Comparison of ENCODE assay signal across 8 cellular contexts in genomic region chr12:53295070-53295890, GRCh38. TPM values are rescaled to one million over a fixed set of nuclear protein-coding genes. Genes with fewer than 3 reads are reported as not detected.
DNase-seq lines count a peak whose midpoint lies in the region; ATAC-seq and TF ChIP-seq lines count a peak whose summit lies in the region.

PFDN5 (plus strand) TSS chr12:53295542; CDS start chr12:53295568, 26 bp downstream.

- H3K27ac ChIP-seq in DOHH2 (ENCODE audit: low read depth, low read length) (peak within 1 kb of the TSS; percentile 53), GM23338 (ENCODE audit: low read depth) (peak within 1 kb of the TSS; percentile 80; the same call in 1 of the 2 replicates), RWPE2 (ENCODE audit: poor library complexity, severe bottlenecking) (peak within 1 kb of the TSS; percentile 42)

- H3K4me3 Mint-ChIP-seq in GM23338, result peak within 1 kb of the TSS; percentile 99
- peak within 1 kb of the TSS; percentile 98 for H3K4me3 Mint-ChIP-seq in activated T-helper 2 cell treated with anti-CD3 and anti-CD28 coated beads, Interferon-gamma antibody, Interleukin-2, Interleukin-4, amounts not matched to agents 10 μg/mL and 5 μg/mL and 100 μg/mL, durations not matched to agents 14 hours and 24 hours and 36 hours (ENCODE audit: low read depth)
- H3K4me3 Mint-ChIP-seq in natural killer cell treated with Interleukin-12 subunit alpha and Interleukin-12 subunit beta and Interleukin-15 and Interleukin-18, amount 100 ng/mL, for 72 hours, result peak within 1 kb of the TSS; percentile 97

- H3K27me3 Mint-ChIP-seq in GM23338 (ENCODE audit: insufficient read depth, low read depth, poor library complexity), result peaks cover 13% of the 10 kb centered on the region
- H3K27me3 Mint-ChIP-seq in activated T-helper 2 cell treated with anti-CD3 and anti-CD28 coated beads, Interferon-gamma antibody, Interleukin-2, Interleukin-4, amounts not matched to agents 10 μg/mL and 5 μg/mL and 100 μg/mL, durations not matched to agents 14 hours and 24 hours and 36 hours (ENCODE audit: low read depth), result no peaks in the 10 kb centered on the region
- H3K27me3 Mint-ChIP-seq in natural killer cell treated with Interleukin-12 subunit alpha and Interleukin-12 subunit beta and Interleukin-15 and Interleukin-18, amount 100 ng/mL, for 72 hours, result no peaks in the 10 kb centered on the region

- H3K27me3 ChIP-seq in DOHH2 (ENCODE audit: control insufficient read depth, low read length) (no peaks in the 10 kb centered on the region), GM23338 (ENCODE audit: insufficient read depth) (no peaks in the 10 kb centered on the region), RWPE2 (ENCODE audit: insufficient read depth, poor library complexity, severe bottlenecking) (no peaks in the 10 kb centered on the region)

- H3K9me3 Mint-ChIP-seq in GM23338, result no peaks in the 10 kb centered on the region
- H3K9me3 Mint-ChIP-seq in activated T-helper 2 cell treated with anti-CD3 and anti-CD28 coated beads, Interferon-gamma antibody, Interleukin-2, Interleukin-4, amounts not matched to agents 10 μg/mL and 5 μg/mL and 100 μg/mL, durations not matched to agents 14 hours and 24 hours and 36 hours, result no peaks in the 10 kb centered on the region
- H3K9me3 Mint-ChIP-seq in natural killer cell treated with Interleukin-12 subunit alpha and Interleukin-12 subunit beta and Interleukin-15 and Interleukin-18, amount 100 ng/mL, for 72 hours, result no peaks in the 10 kb centered on the region

- peaks cover 20% of the 10 kb centered on the region for H3K4me1 Mint-ChIP-seq in GM23338
- peaks cover 40% of the 10 kb centered on the region for H3K4me1 Mint-ChIP-seq in activated T-helper 2 cell treated with anti-CD3 and anti-CD28 coated beads, Interferon-gamma antibody, Interleukin-2, Interleukin-4, amounts not matched to agents 10 μg/mL and 5 μg/mL and 100 μg/mL, durations not matched to agents 14 hours and 24 hours and 36 hours (ENCODE audit: low read depth)
- peaks cover 44% of the 10 kb centered on the region in 2 donors for H3K4me1 Mint-ChIP-seq in natural killer cell treated with Interleukin-12 subunit alpha and Interleukin-12 subunit beta and Interleukin-15 and Interleukin-18, amount 100 ng/mL, for 72 hours (ENCODE audit: low read depth in 2 of 2)

- TF ChIP-seq CTCF in DOHH2 (IDR thresholded peaks at IDR 0.05; ENCODE audit: low read depth, low read length, poor library complexity, severe bottlenecking) (no peak), GM23338 (conservative IDR thresholded peaks at IDR 0.05; ENCODE audit: low read depth in 2 of 2) (no peak), RWPE2 (IDR thresholded peaks at IDR 0.05; ENCODE audit: poor library complexity, severe bottlenecking) (no peak), fibroblast of pulmonary artery (IDR thresholded peaks at IDR 0.05; ENCODE audit: low read length, missing control alignments) (peak; percentile 7)

- intact Hi-C loops in activated T-helper 2 cell treated with anti-CD3 and anti-CD28 coated beads, Interferon-gamma antibody, Interleukin-2, Interleukin-4, amounts not matched to agents 10 μg/mL and 5 μg/mL and 100 μg/mL, durations not matched to agents 14 hours and 24 hours and 36 hours (cut with micrococcal nuclease), result loop anchor here (1.0 to 5.0 kb wide), 5 partner anchors 26 to 87 kb away; partner anchors contain the start of genes AAAS, ESPL1 and SP1

- H3K4me3 ChIP-seq in DOHH2 (ENCODE audit: low read length), result peak within 1 kb of the TSS; percentile 97
- peak within 1 kb of the TSS; percentile 97 for H3K4me3 ChIP-seq in GM23338
- peak within 1 kb of the TSS; percentile 55 for H3K4me3 ChIP-seq in RWPE2 (ENCODE audit: severe bottlenecking)
- H3K4me3 ChIP-seq in fibroblast of pulmonary artery (replicated peaks; ENCODE audit: low read depth, low read length), result peak within 1 kb of the TSS; percentile 68

- peak; percentile 93 for DNase-seq in GM23338 (ENCODE audit: low spot score)
- DNase-seq in LHCN-M2 (ENCODE audit: low read depth), result peak; percentile 86
- peak; percentile 81 for DNase-seq in RWPE2 (ENCODE audit: low spot score)
- peak; percentile 86 for DNase-seq in activated T-helper 2 cell treated with anti-CD3 and anti-CD28 coated beads, Interferon-gamma antibody, Interleukin-2, Interleukin-4, amounts not matched to agents 10 μg/mL and 5 μg/mL and 100 μg/mL, durations not matched to agents 14 hours and 24 hours and 36 hours (ENCODE audit: low spot score)
- DNase-seq in fibroblast of pulmonary artery (ENCODE audit: low read depth), result peak; percentile 95
- DNase-seq in natural killer cell treated with Interleukin-12 subunit alpha and Interleukin-12 subunit beta and Interleukin-15 and Interleukin-18, amount 100 ng/mL, for 72 hours (ENCODE audit: low spot score), result peak; percentile 91
- peak; percentile 87 for DNase-seq in stimulated activated naive CD8-positive, alpha-beta T cell treated with anti-CD3 and anti-CD28 coated beads, Interleukin-15, Interleukin-2, amounts not matched to agents 100 U/mL and 50 U/mL, for 24 hours

- H3K36me3 ChIP-seq in DOHH2 (ENCODE audit: control insufficient read depth, low read length), result peaks cover 74% of the 10 kb centered on the region
- H3K36me3 ChIP-seq in GM23338 (ENCODE audit: insufficient read depth), result 0 out of 2 replicates have a peak, but pooled peaks cover 6% of the 10 kb centered on the region
- H3K36me3 ChIP-seq in RWPE2 (ENCODE audit: low read depth), result peaks cover 45% of the 10 kb centered on the region

- no peaks in the 10 kb centered on the region for H4K20me1 ChIP-seq in DOHH2 (ENCODE audit: control insufficient read depth, insufficient read depth, low read depth, low read length)
- no peaks in the 10 kb centered on the region; the same call in none of the 2 replicates for H4K20me1 ChIP-seq in GM23338 (replicated peaks; ENCODE audit: insufficient read depth)

- H3K9me3 ChIP-seq in DOHH2 (ENCODE audit: control insufficient read depth, insufficient read depth, low read length) (no peaks in the 10 kb centered on the region), RWPE2 (ENCODE audit: severe bottlenecking) (no peaks in the 10 kb centered on the region)

- H3K36me3 Mint-ChIP-seq in GM23338 (ENCODE audit: low read depth), result peaks cover 60% of the 10 kb centered on the region
- peaks cover 89% of the 10 kb centered on the region for H3K36me3 Mint-ChIP-seq in activated T-helper 2 cell treated with anti-CD3 and anti-CD28 coated beads, Interferon-gamma antibody, Interleukin-2, Interleukin-4, amounts not matched to agents 10 μg/mL and 5 μg/mL and 100 μg/mL, durations not matched to agents 14 hours and 24 hours and 36 hours (ENCODE audit: low read depth)
- peaks cover 14% of the 10 kb centered on the region for H3K36me3 Mint-ChIP-seq in natural killer cell treated with Interleukin-12 subunit alpha and Interleukin-12 subunit beta and Interleukin-15 and Interleukin-18, amount 100 ng/mL, for 72 hours

- peak within 1 kb of the TSS; percentile 98 for H3K27ac Mint-ChIP-seq in GM23338
- peak within 1 kb of the TSS; percentile 92 for H3K27ac Mint-ChIP-seq in activated T-helper 2 cell treated with anti-CD3 and anti-CD28 coated beads, Interferon-gamma antibody, Interleukin-2, Interleukin-4, amounts not matched to agents 10 μg/mL and 5 μg/mL and 100 μg/mL, durations not matched to agents 14 hours and 24 hours and 36 hours
- peak within 1 kb of the TSS; percentile 86 to 97 for H3K27ac Mint-ChIP-seq in natural killer cell treated with Interleukin-12 subunit alpha and Interleukin-12 subunit beta and Interleukin-15 and Interleukin-18, amount 100 ng/mL, for 72 hours

- H3F3A ChIP-seq in DOHH2 (ENCODE audit: control insufficient read depth, insufficient read depth) (peaks cover 19% of the 10 kb centered on the region), GM23338 (replicated peaks; ENCODE audit: low read depth) (peaks cover 38% of the 10 kb centered on the region)

- H3K4me1 ChIP-seq in DOHH2 (ENCODE audit: control insufficient read depth, low read length) (peaks cover 32% of the 10 kb centered on the region), GM23338 (ENCODE audit: insufficient read depth) (peaks cover 9% of the 10 kb centered on the region; the same call in 1 of the 2 replicates), RWPE2 (ENCODE audit: insufficient read depth, poor library complexity, severe bottlenecking) (peaks cover 8% of the 10 kb centered on the region)

- ATAC-seq in GM23338 (peak; percentile 85), RWPE2 (ENCODE audit: low read depth) (peak; percentile 90)
- peak; percentile 94 for ATAC-seq in natural killer cell treated with Interleukin-12 subunit alpha and Interleukin-12 subunit beta and Interleukin-15 and Interleukin-18, amount 100 ng/mL, for 72 hours
- ATAC-seq in stimulated activated naive CD8-positive, alpha-beta T cell treated with anti-CD3 and anti-CD28 coated beads, Interleukin-15, Interleukin-2, amounts not matched to agents 100 U/mL and 50 U/mL, for 24 hours, result peak; percentile 90

- peak within 1 kb of the TSS; percentile 82 for H2AFZ ChIP-seq in GM23338

- H3K4me2 ChIP-seq in DOHH2 (ENCODE audit: low read length) (peak within 1 kb of the TSS; percentile 78), GM23338 (peak within 1 kb of the TSS; percentile 93)

- no peaks in the 10 kb centered on the region for H3K9me2 ChIP-seq in DOHH2 (replicated peaks; ENCODE audit: control insufficient read depth, low read length)
- H3K9me2 ChIP-seq in GM23338 (ENCODE audit: insufficient read depth), result no peaks in the 10 kb centered on the region

- peaks cover 32% of the 10 kb centered on the region for H3K79me2 ChIP-seq in DOHH2 (ENCODE audit: control insufficient read depth, low read length)
- H3K79me2 ChIP-seq in GM23338 (replicated peaks; ENCODE audit: insufficient read depth), result peaks cover 26% of the 10 kb centered on the region

RNA-seq across cellular contexts. Expression of gene PFDN5, which starts in this region (rescaled TPM):
- total RNA-seq in GM23338 (2014; rRNA removed; shearing (Covaris generic)), result 199 and 225 TPM in 2 replicates
- 567 and 586 TPM in 2 replicates for polyA plus RNA-seq in GM23338 (2016; fragmentation: Nextera tagmentation; extraction: Ambion mirVana)
- total RNA-seq in LHCN-M2 (2014; rRNA removed), result 254 and 270 TPM in 2 replicates
- polyA plus RNA-seq in LHCN-M2 (2012), result 823 TPM
- 321 and 326 TPM in 2 replicates for total RNA-seq in activated T-helper 2 cell treated with anti-CD3 and anti-CD28 coated beads, Interferon-gamma antibody, Interleukin-2, Interleukin-4, amounts not matched to agents 10 μg/mL and 5 μg/mL and 100 μg/mL, durations not matched to agents 14 hours and 24 hours and 36 hours
- 100 to 1,000 TPM; 199 to 233 TPM for total RNA-seq in natural killer cell treated with Interleukin-12 subunit alpha and Interleukin-12 subunit beta and Interleukin-15 and Interleukin-18, amount 100 ng/mL, for 72 hours

Comparison
In these comparisons a context has a peak if more than half of its experiments do, and no peak if none do; other contexts are left out.
1. Peak in every context shown above with its lines: DNase-seq, ATAC-seq, H3K4me3 ChIP-seq and H3K27ac ChIP-seq.